In the genomic region with DNA sequence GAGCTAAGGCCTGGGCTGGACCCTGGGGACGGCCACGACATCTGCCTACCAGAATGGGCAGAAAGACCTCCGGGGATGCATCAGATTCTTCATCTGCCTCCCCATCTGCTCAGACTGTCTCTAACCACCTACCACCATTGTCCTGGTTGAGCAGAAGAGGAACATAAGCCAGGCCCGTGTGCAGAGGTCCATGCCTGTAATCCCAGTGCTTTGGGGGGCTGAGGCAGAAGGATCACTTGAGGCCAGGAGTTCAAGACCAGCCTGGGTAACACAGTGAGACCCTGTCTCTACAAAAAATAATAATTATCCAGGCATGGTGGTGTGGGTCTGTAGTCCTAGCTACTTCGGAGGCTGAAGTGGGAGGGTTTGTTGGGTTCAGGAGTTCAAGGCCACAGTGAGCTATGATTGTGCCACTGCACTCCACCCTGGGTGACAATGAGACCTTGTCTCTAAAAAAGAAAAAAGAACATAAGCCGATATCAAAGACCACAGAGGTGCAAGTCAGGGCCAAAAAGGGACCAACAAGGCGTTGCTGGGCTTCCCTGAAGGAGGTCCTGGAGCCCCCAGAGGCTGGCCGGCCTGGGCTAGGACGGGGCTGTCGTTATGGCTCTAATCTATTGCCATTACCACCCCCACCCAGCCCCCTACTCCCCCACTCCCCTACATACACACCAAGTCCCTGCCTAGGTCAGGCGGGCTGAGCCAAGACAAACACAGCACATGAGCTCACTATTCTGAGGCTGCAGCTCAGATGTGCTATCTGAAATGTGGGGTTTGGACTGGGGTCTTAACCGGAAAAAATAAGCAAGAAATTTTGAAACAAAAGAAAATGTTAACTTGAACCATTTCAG, we compare ENCODE assay signal across 31 cellular contexts.
DNase-seq lines count a peak whose midpoint lies in the region; ATAC-seq, FAIRE-seq and TF ChIP-seq lines count a peak whose summit lies in the region.
"Had no signal": no experiment of that assay in that cellular context is flagged by ENCODE, and none has a peak within 500 bp of the region (broad histone marks: within the 10 kb centered on the region; RNA-seq: fewer than 3 reads in every experiment).

No MANE protein-coding gene starts in this region.

- no peak for FAIRE-seq in endothelial cell of umbilical vein (lab: Jason Lieb, UNC)
- FAIRE-seq: GM12878, RCC 7860 had no signal

- H3K18ac ChIP-seq in neuronal stem cell (ENCODE audit: low read length) = peak overlapping the region; percentile 66

- H3K4me2 ChIP-seq in GM23338 (no peak overlapping the region; the same call in 1 of the 2 replicates), endothelial cell of umbilical vein (ENCODE audit: insufficient read depth, low read length) (peak overlapping the region; percentile 27), neuronal stem cell (ENCODE audit: insufficient read depth, low read length, poor library complexity, severe bottlenecking) (no peak overlapping the region)

- H3K4me1 ChIP-seq in GM23338 (ENCODE audit: insufficient read depth) = peaks cover 33% of the 10 kb centered on the region
- peaks cover 21% of the 10 kb centered on the region for H3K4me1 ChIP-seq in endothelial cell of umbilical vein (ENCODE audit: control insufficient read depth, extremely low read depth, insufficient read depth, low read length)
- H3K4me1 ChIP-seq in neuronal stem cell (ENCODE audit: control insufficient read depth in 2 of 2, insufficient read depth in 1 of 2, low read depth in 1 of 2, low read length in 2 of 2) = peaks cover 0 to 32% of the 10 kb centered on the region in 2 donors
- H3K4me1 ChIP-seq: gastroesophageal sphincter, prostate gland had no signal

- no peak overlapping the region for H3K4ac ChIP-seq in neuronal stem cell (ENCODE audit: low read length)

- no peak overlapping the region for H3K14ac ChIP-seq in neuronal stem cell (ENCODE audit: low read length)

- CTCF ChIA-PET in endothelial cell of umbilical vein (lab: Charles Lee) = interaction anchor here (0.9 to 1.9 kb wide), 3 partner anchors 22 to 297 kb away, joined by 3 to 4 read pairs (median 3); no protein-coding TSS in a partner anchor

- H4K8ac ChIP-seq in neuronal stem cell (ENCODE audit: low read depth, low read length) = no peak overlapping the region

- BruUV-seq in endothelial cell of umbilical vein (replicated peaks; lab: Mats Ljungman, UMichigan) = no TSS peak

- WGBS in neuronal stem cell (ENCODE audit: extremely low coverage in 2 of 2, insufficient read length in 2 of 2, insufficient replicate concordance in 1 of 2), 2 donors = no CpG with 5 or more reads among the region's 12 CpGs

- TF ChIP-seq POLR2A in endothelial cell of umbilical vein (IDR thresholded peaks at IDR 0.05; ENCODE audit: low read depth, low read length) = no peak

- H4K91ac ChIP-seq in neuronal stem cell (ENCODE audit: low read depth, low read length, poor library complexity) = no peak overlapping the region

- peak overlapping the region; percentile 44 for H2AFZ ChIP-seq in GM23338
- no peak overlapping the region for H2AFZ ChIP-seq in endothelial cell of umbilical vein (ENCODE audit: low read depth, low read length)
- H2AFZ ChIP-seq in neuronal stem cell (ENCODE audit: low read length) = no peak overlapping the region

- no peak overlapping the region for H3K27ac Mint-ChIP-seq in GM23338
- H3K27ac Mint-ChIP-seq: activated T-helper 17 cell treated with anti-CD3 and anti-CD28 coated beads, Interleukin-2, amount 50 U/mL, for 72 hours had no signal

- H3K27me3 Mint-ChIP-seq in GM23338 (ENCODE audit: insufficient read depth, low read depth, poor library complexity) = peaks cover 28% of the 10 kb centered on the region
- H3K27me3 Mint-ChIP-seq: activated T-helper 17 cell treated with anti-CD3 and anti-CD28 coated beads, Interleukin-2, amount 50 U/mL, for 72 hours had no signal

- peaks cover 43% of the 10 kb centered on the region for H3K4me1 Mint-ChIP-seq in GM23338

- no peaks in the 10 kb centered on the region for H3K79me1 ChIP-seq in neuronal stem cell (ENCODE audit: low read depth, low read length)

- dilution Hi-C loops in endothelial cell of umbilical vein (cut with MboI; ENCODE audit: extremely low pct_ligation_motif_present, low sequenced_read_pairs) = no loop called here

- H3K79me2 ChIP-seq in GM23338 (replicated peaks; ENCODE audit: insufficient read depth) = no peaks in the 10 kb centered on the region
- no peaks in the 10 kb centered on the region for H3K79me2 ChIP-seq in endothelial cell of umbilical vein (ENCODE audit: control insufficient read depth, insufficient read depth, low read length)

- no peak for TF ChIP-seq CTCF in GM23338 (conservative IDR thresholded peaks at IDR 0.05; ENCODE audit: low read depth in 2 of 2)
- no peak for TF ChIP-seq CTCF in endothelial cell of umbilical vein (IDR thresholded peaks at IDR 0.05; ENCODE audit: extremely low read depth in 1 of 2, insufficient read depth in 1 of 2, low read depth in 1 of 2, low read length in 2 of 2)

- H2BK15ac ChIP-seq in neuronal stem cell (ENCODE audit: low read length) = no peak overlapping the region

- H3K4me3 Mint-ChIP-seq in GM23338 = no peak overlapping the region

- no peaks in the 10 kb centered on the region for H3K9me3 Mint-ChIP-seq in GM23338
- H3K9me3 Mint-ChIP-seq: activated T-helper 17 cell treated with anti-CD3 and anti-CD28 coated beads, Interleukin-2, amount 50 U/mL, for 72 hours had no signal

- no peaks in the 10 kb centered on the region for H3K36me3 Mint-ChIP-seq in GM23338 (ENCODE audit: low read depth)

- H2BK120ac ChIP-seq in neuronal stem cell (ENCODE audit: low read depth, low read length) = no peak overlapping the region

- H3K36me3 ChIP-seq in GM23338 (ENCODE audit: insufficient read depth) (no peaks in the 10 kb centered on the region), endothelial cell of umbilical vein (ENCODE audit: control insufficient read depth in 2 of 2, extremely low read depth in 1 of 2, insufficient read depth in 2 of 2, low read length in 2 of 2) (no peaks in the 10 kb centered on the region), neuronal stem cell (replicated peaks in 1 of 2; ENCODE audit: control insufficient read depth in 2 of 2, insufficient read depth in 2 of 2, low read length in 2 of 2) (no peaks in the 10 kb centered on the region)
- H3K36me3 ChIP-seq: breast epithelium, gastroesophageal sphincter, HAP-1, MG63, prostate gland, sigmoid colon, WERI-Rb-1 had no signal

- H3K27ac ChIP-seq in GM23338 (ENCODE audit: low read depth) (no peak overlapping the region), endothelial cell of umbilical vein (ENCODE audit: insufficient read depth, low read depth, low read length) (no peak overlapping the region), neuronal stem cell (replicated peaks; ENCODE audit: low read length) (peak overlapping the region; percentile 11)
- H3K27ac ChIP-seq: gastroesophageal sphincter, HL-60, prostate gland, sigmoid colon, WERI-Rb-1 had no signal

- H3K23ac ChIP-seq in neuronal stem cell (ENCODE audit: low read depth, low read length, poor library complexity) = no peak overlapping the region

- H3K9ac ChIP-seq in endothelial cell of umbilical vein (replicated peaks; ENCODE audit: extremely low read depth, insufficient read depth, low read length) (no peak overlapping the region), neuronal stem cell (ENCODE audit: low read depth, low read length, poor library complexity) (no peak overlapping the region)

- no peaks in the 10 kb centered on the region for H3K9me3 ChIP-seq in endothelial cell of umbilical vein (replicated peaks; ENCODE audit: control insufficient read depth, insufficient read depth, low read length)
- no peaks in the 10 kb centered on the region for H3K9me3 ChIP-seq in neuronal stem cell (replicated peaks in 1 of 2; ENCODE audit: control insufficient read depth in 2 of 2, insufficient read depth in 1 of 2, low read depth in 1 of 2, low read length in 2 of 2)
- H3K9me3 ChIP-seq: breast epithelium, gastroesophageal sphincter, HAP-1, MG63, prostate gland, sigmoid colon had no signal

- no peak overlapping the region for H2BK5ac ChIP-seq in neuronal stem cell (ENCODE audit: low read length)

- intact Hi-C loops in endothelial cell of umbilical vein (cut with micrococcal nuclease) = no loop called here

- H3K4me3 ChIP-seq in GM23338 (no peak overlapping the region), endothelial cell of umbilical vein (replicated peaks in 1 of 3; ENCODE audit: insufficient read depth in 1 of 3, low read depth in 1 of 3, low read length in 3 of 3) (no peak overlapping the region), neuronal stem cell (ENCODE audit: low read length in 2 of 2) (no peak overlapping the region)
- H3K4me3 ChIP-seq: breast epithelium, gastroesophageal sphincter, GM12878, HAP-1, MG63, prostate gland, sigmoid colon had no signal

- DNase-seq in GM23338 (ENCODE audit: low spot score) = no peak
- peak; percentile 49 for DNase-seq in NCI-H524 treated with DMSO at 0.1 percent for 48 hours (lab: John Stamatoyannopoulos, UW)
- peak; percentile 26 for DNase-seq in endothelial cell of umbilical vein (ENCODE audit: low read depth, low spot score)
- no peak for DNase-seq in neuronal stem cell (ENCODE audit: low spot score)
- DNase-seq in activated CD4-positive, alpha-beta T cell treated with anti-CD3 and anti-CD28 coated beads, Interleukin-2, amount 50 U/mL, for 48 hours = no peak
- DNase-seq in NCI-H146 (lab: John Stamatoyannopoulos, UW) = no peak
- DNase-seq in T1000 (lab: John Stamatoyannopoulos, UW) = no peak
- DNase-seq: activated CD4-positive, alpha-beta T cell treated with anti-CD3 and anti-CD28 coated beads for 4 hours; activated naive CD4-positive, alpha-beta T cell treated with anti-CD3 and anti-CD28 coated beads, Interleukin-2, amount 50 U/mL, for 16 hours; amniotic stem cell; hippocampal formation; KG1; mammary epithelial cell; MG63; NCI-H1417 treated with DMSO at 0.1 percent for 48 hours; NCI-H2107; NCI-H510A; SHP77 treated with DMSO at 0.1 percent for 48 hours; sigmoid colon; stimulated activated CD4-positive, alpha-beta T cell treated with anti-CD3 and anti-CD28 coated beads, Interleukin-4, amount 100 ng/mL, for 24 hours; trophoblast cell; WERI-Rb-1 had no signal

- H3K9me2 ChIP-seq in GM23338 (ENCODE audit: insufficient read depth) = no peaks in the 10 kb centered on the region; the same call in 1 of the 2 replicates

- H2AK5ac ChIP-seq in neuronal stem cell (ENCODE audit: low read depth, low read length) = peak overlapping the region; percentile 54

- H4K20me1 ChIP-seq in GM23338 (replicated peaks; ENCODE audit: insufficient read depth) (no peaks in the 10 kb centered on the region), endothelial cell of umbilical vein (replicated peaks; ENCODE audit: control insufficient read depth, extremely low read depth, insufficient read depth, low read length) (no peaks in the 10 kb centered on the region)

- ATAC-seq in GM23338 = no peak
- no peak for ATAC-seq in HG02884 (IDR thresholded peaks at IDR 0.05; ENCODE audit: unreplicated experiment)
- ATAC-seq: activated T-helper 17 cell treated with anti-CD3 and anti-CD28 coated beads, Interleukin-2, amount 50 U/mL, for 72 hours; gastroesophageal sphincter; GM12878 had no signal

- H3K9me1 ChIP-seq in endothelial cell of umbilical vein (replicated peaks; ENCODE audit: control insufficient read depth, extremely low read depth, insufficient read depth, low read length) = no peaks in the 10 kb centered on the region

- POLR2A ChIA-PET in endothelial cell of umbilical vein (lab: Charles Lee) = no interaction called here

- H2BK12ac ChIP-seq in neuronal stem cell (ENCODE audit: low read length) = no peak overlapping the region

- 0 out of 2 replicates have a peak, but pooled peaks cover 7% of the 10 kb centered on the region for H3F3A ChIP-seq in GM23338 (replicated peaks; ENCODE audit: low read depth)

- H3K27me3 ChIP-seq in GM23338 (ENCODE audit: insufficient read depth) = no peaks in the 10 kb centered on the region
- H3K27me3 ChIP-seq in endothelial cell of umbilical vein (ENCODE audit: control insufficient read depth in 2 of 2, insufficient read depth in 2 of 2, low read length in 2 of 2) = no peaks in the 10 kb centered on the region
- H3K27me3 ChIP-seq in neuronal stem cell (ENCODE audit: control insufficient read depth in 3 of 3, insufficient read depth in 3 of 3, low read depth in 1 of 3, low read length in 3 of 3) = no peaks in the 10 kb centered on the region
- H3K27me3 ChIP-seq: breast epithelium, gastroesophageal sphincter, MG63, sigmoid colon had no signal

Comparison
In these comparisons a context has a peak if more than half of its experiments do, and no peak if none do; other contexts are left out.
1. DNase-seq: peak in NCI-H524 treated with DMSO at 0.1 percent for 48 hours (single experiment) and endothelial cell of umbilical vein (single experiment); none in GM23338 (single experiment), neuronal stem cell (single experiment), activated CD4-positive, alpha-beta T cell treated with anti-CD3 and anti-CD28 coated beads, Interleukin-2, amount 50 U/mL, for 48 hours (0 of 2), NCI-H146 (single experiment) and T1000 (single experiment).